22 cellular contexts compared by ENCODE assay signal in genomic region chr13:95800455-95800854, GRCh38.
"Had no signal": no experiment of that assay in that cellular context is flagged by ENCODE, and none has a peak within 500 bp of the region (broad histone marks: within the 10 kb centered on the region; RNA-seq: fewer than 3 reads in every experiment).

No MANE protein-coding gene starts in this region.

- H3K27ac ChIP-seq: PC-9, VCaP had no signal

- H3K4me3 ChIP-seq: PC-9 had no signal

- DNase-seq: activated CD4-positive, alpha-beta memory T cell treated with anti-CD3 and anti-CD28 coated beads for 36 hours; activated CD4-positive, alpha-beta T cell treated with anti-CD3 and anti-CD28 coated beads, Interleukin-2, amount 10 ng/mL, durations not matched to agents 7 days and 5 days; activated CD4-positive, CD25-positive, alpha-beta regulatory T cell; activated CD8-positive, alpha-beta memory T cell treated with anti-CD3 and anti-CD28 coated beads for 24 hours; activated gamma-delta T cell; activated naive CD4-positive, alpha-beta T cell treated with anti-CD3 and anti-CD28 coated beads for 36 hours; activated T-cell treated with anti-CD3 and anti-CD28 coated beads, Interleukin-2, amount 50 U/mL, for 48 hours; amygdala; Kasumi-1; NCI-H1105 treated with DMSO at 0.1 percent for 48 hours; NCI-H146; NCI-H1930; NCI-H2171; NCI-H2227 treated with DMSO at 0.1 percent for 48 hours; NCI-H446 treated with DMSO at 0.1 percent for 48 hours; NCI-H526; PC-9; SK-N-SH; T-helper 1 cell had no signal

- ATAC-seq: activated T-helper 17 cell treated with anti-CD3 and anti-CD28 coated beads, Interleukin-2, amount 50 U/mL, for 72 hours; Right ventricle myocardium inferior had no signal
